In the genomic region with DNA sequence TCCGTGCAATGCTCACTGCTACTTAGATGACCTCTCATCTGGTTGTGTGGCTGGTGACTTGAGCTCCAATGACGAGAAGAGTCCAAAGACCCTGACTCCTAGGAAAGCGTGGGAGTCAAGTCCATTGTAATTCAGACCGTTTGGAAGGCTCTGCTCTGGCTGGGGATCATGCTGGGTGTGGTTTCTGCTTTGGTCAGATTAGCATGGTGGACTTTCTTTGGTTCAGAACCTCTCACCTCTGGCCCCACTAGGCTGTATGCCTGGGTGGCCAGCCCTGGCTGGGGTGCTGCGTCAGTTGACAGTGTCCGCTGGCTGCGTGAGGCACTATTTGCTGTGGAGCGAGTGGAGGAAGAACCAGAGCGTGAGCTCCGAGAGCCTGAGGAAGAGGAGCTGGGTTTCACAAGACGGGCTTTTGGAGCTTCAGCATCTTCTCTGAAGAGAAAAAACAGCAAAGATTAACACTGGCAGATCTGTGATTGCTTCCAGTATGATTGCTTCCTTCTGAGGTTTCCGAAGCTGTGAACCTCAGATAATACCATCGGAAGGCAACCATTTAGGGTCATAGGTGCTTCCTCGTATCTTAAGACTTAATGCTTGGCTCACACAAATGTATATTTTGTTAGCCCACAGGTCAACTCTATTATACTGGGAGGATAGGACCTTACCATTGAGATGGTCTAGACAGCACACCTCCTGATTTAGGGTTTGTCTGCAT, we compare ENCODE assay signal across 20 cellular contexts.
"Had no signal": no experiment of that assay in that cellular context is flagged by ENCODE, and none has a peak within 500 bp of the region (broad histone marks: within the 10 kb centered on the region; RNA-seq: fewer than 3 reads in every experiment).

No MANE protein-coding gene starts in this region.

- H3K27ac Mint-ChIP-seq: progenitor cell of endocrine pancreas, WTC11 had no signal

- H3K36me3 ChIP-seq: adrenal gland had no signal

- H3K4me3 Mint-ChIP-seq: activated CD4-positive, alpha-beta T cell treated with anti-CD3 and anti-CD28 coated beads, Interleukin-2, amount 10 ng/mL, durations not matched to agents 24 days and 14 days; central memory CD8-positive, alpha-beta T cell; type B pancreatic cell; WTC11 had no signal

- H3K9me3 ChIP-seq: adrenal gland, body of pancreas, gastroesophageal sphincter, sigmoid colon, suprapubic skin had no signal

- H3K4me3 ChIP-seq: adrenal gland, body of pancreas, gastroesophageal sphincter, sigmoid colon, suprapubic skin had no signal

- H3K27ac ChIP-seq: adrenal gland, epithelial cell of prostate, gastroesophageal sphincter, sigmoid colon, suprapubic skin had no signal

- H3K27me3 Mint-ChIP-seq: activated CD4-positive, alpha-beta T cell treated with anti-CD3 and anti-CD28 coated beads, Interleukin-2, amount 10 ng/mL, durations not matched to agents 24 days and 14 days; central memory CD8-positive, alpha-beta T cell; progenitor cell of endocrine pancreas; type B pancreatic cell had no signal

- H3K27me3 ChIP-seq: adrenal gland, body of pancreas, gastroesophageal sphincter, sigmoid colon, suprapubic skin had no signal

- H3K4me1 ChIP-seq: suprapubic skin had no signal

- ATAC-seq: body of pancreas, gastroesophageal sphincter, left ventricle myocardium superior, WTC11 had no signal

- DNase-seq: activated CD4-positive, alpha-beta T cell treated with anti-CD3 and anti-CD28 coated beads, Interleukin-2, amount 10 ng/mL, durations not matched to agents 24 days and 14 days; activated naive CD4-positive, alpha-beta T cell; activated T-cell treated with anti-CD3 and anti-CD28 coated beads, Interleukin-2, amount 50 U/mL, for 48 hours; body of pancreas; effector memory CD4-positive, alpha-beta T cell; kidney; left ventricle myocardium superior; mesenchymal stem cell; sigmoid colon; stimulated activated CD4-positive, alpha-beta T cell treated with anti-CD3 and anti-CD28 coated beads, Interleukin-12 subunit alpha, Interleukin-12 subunit beta, amount 100 ng/mL, for 4 hours; stimulated activated naive CD4-positive, alpha-beta T cell treated with Interleukin-2 at 50 U/mL for 16 hours; T-helper 9 cell had no signal
